In genomic region chr7:77858278-77858677, GRCh38 we compare ENCODE assay signal across 10 cellular contexts. TPM values are rescaled to one million over a fixed set of nuclear protein-coding genes. Genes with fewer than 3 reads are reported as not detected.
DNase-seq lines count a peak whose midpoint lies in the region; ATAC-seq and TF ChIP-seq lines count a peak whose summit lies in the region.
"Had no signal": no experiment of that assay in that cellular context is flagged by ENCODE, and none has a peak within 500 bp of the region (broad histone marks: within the 10 kb centered on the region; RNA-seq: fewer than 3 reads in every experiment).

No MANE protein-coding gene starts in this region.

- H3K9me3 Mint-ChIP-seq in naive B cell = no peaks in the 10 kb centered on the region

- DNase-seq in GM20000 (ENCODE audit: low spot score) (peak; percentile 21), naive B cell (no peak), GDM1 (lab: John Stamatoyannopoulos, UW) (no peak), NCI-H1417 (lab: John Stamatoyannopoulos, UW) (no peak), DMS 273 treated with DMSO at 0.1 percent for 48 hours (lab: John Stamatoyannopoulos, UW) (no peak)
- DNase-seq in NK-92 treated with Interleukin-12 subunit alpha and Interleukin-12 subunit beta, amount 100 ng/mL, for 24 hours (lab: John Stamatoyannopoulos, UW) = no peak
- DNase-seq: C1 segment of cervical spinal cord, NCI-H2081 treated with DMSO at 0.1 percent for 48 hours had no signal

- H3K27ac Mint-ChIP-seq in naive B cell = peak overlapping the region in 4 of 6 donors; percentile 29 to 79 (median 60)

- peaks cover 8 to 17% of the 10 kb centered on the region in 2 donors for H3K36me3 Mint-ChIP-seq in naive B cell

- peak overlapping the region in 1 of 8 donors; percentile 55 for H3K4me3 Mint-ChIP-seq in naive B cell

- no peaks in the 10 kb centered on the region for H3K27me3 Mint-ChIP-seq in naive B cell

- ATAC-seq in GM18502 (IDR thresholded peaks at IDR 0.05; ENCODE audit: poor library complexity, unreplicated experiment) (peak; percentile 54), HG03378 (IDR thresholded peaks at IDR 0.05; ENCODE audit: unreplicated experiment) (peak; percentile 61), naive B cell (ENCODE audit: low read depth in 2 of 2) (no peak)

- peaks cover 41 to 54% (median 53%) of the 10 kb centered on the region in 3 donors for H3K4me1 Mint-ChIP-seq in naive B cell

- TF ChIP-seq CTCF in GM20000 (IDR thresholded peaks at IDR 0.05; ENCODE audit: extremely low read depth, missing control alignments) = no peak

RNA-seq across cellular contexts. Expression of gene PHTF2, which starts 59.7 kb away (rescaled TPM):
- polyA plus RNA-seq in naive B cell (ENCODE audit: low read depth in 6 of 6) = 10 to 100 TPM; 14.7 to 34.0 (median 23.8) TPM

Comparison
In these comparisons a context has a peak if more than half of its experiments do, and no peak if none do; other contexts are left out.
1. ATAC-seq: peak in GM18502 (single experiment) and HG03378 (single experiment); none in naive B cell (0 of 2).